ENCODE assay signal across 8 cellular contexts in genomic region chr18:49561377-49562193, GRCh38. TPM values are rescaled to one million over a fixed set of nuclear protein-coding genes. Genes with fewer than 3 reads are reported as not detected.
DNase-seq lines count a peak whose midpoint lies in the region; ATAC-seq and TF ChIP-seq lines count a peak whose summit lies in the region.

Gene LIPG (plus strand): TSS chr18:49562057. CDS start chr18:49562309, 252 bp downstream.

- H3K9me3 ChIP-seq in transverse colon: no peaks in the 10 kb centered on the region

- H3K4me1 ChIP-seq in transverse colon: peaks cover 9 to 51% (median 20%) of the 10 kb centered on the region in 4 donors

- H3K27me3 Mint-ChIP-seq in nephron progenitor cell (ENCODE audit: low read depth, poor library complexity): peaks cover 30% of the 10 kb centered on the region

- H3K4me1 Mint-ChIP-seq in nephron progenitor cell: peaks cover 53% of the 10 kb centered on the region

- H3K9me3 Mint-ChIP-seq in nephron progenitor cell: peaks cover 20% of the 10 kb centered on the region

- peaks cover 27% of the 10 kb centered on the region for H3K27me3 ChIP-seq in transverse colon

- H3K4me3 ChIP-seq in fibroblast of mammary gland (ENCODE audit: control insufficient read depth, low read depth, low read length) (peak within 1 kb of the TSS; percentile 55), transverse colon (peak within 1 kb of the TSS; percentile 16 to 50 (median 37))

- H3K4me3 Mint-ChIP-seq in nephron progenitor cell: peak within 1 kb of the TSS; percentile 92

- peak within 1 kb of the TSS; percentile 48 to 82 (median 60) for H3K27ac ChIP-seq in transverse colon

- H3K27ac Mint-ChIP-seq in nephron progenitor cell: peak within 1 kb of the TSS; percentile 68

- 6% methylated on average over 59 of the region's 59 CpGs; no CpG with 5 or more reads in 1 of the 2 donors for WGBS in transverse colon (ENCODE audit: low coverage in 1 of 2), 2 donors

- TF ChIP-seq CTCF in GM13977 (IDR thresholded peaks at IDR 0.05; ENCODE audit: extremely low read depth, insufficient read depth, missing control alignments) (no peak), fibroblast of mammary gland (conservative IDR thresholded peaks at IDR 0.05; ENCODE audit: control insufficient read depth, insufficient read depth, low read depth, low read length) (no peak), nephron progenitor cell (IDR thresholded peaks at IDR 0.05) (no peak), transverse colon (IDR thresholded peaks at IDR 0.05) (no peak)

- H3K36me3 Mint-ChIP-seq in nephron progenitor cell (ENCODE audit: low read depth): peaks cover 2% of the 10 kb centered on the region

- ATAC-seq in HG02973 (IDR thresholded peaks at IDR 0.05; ENCODE audit: unreplicated experiment): peak; percentile 77
- no peak for ATAC-seq in HG03025 (IDR thresholded peaks at IDR 0.05; ENCODE audit: low FRiP score, unreplicated experiment)

- peak; percentile 67 for DNase-seq in GM13977 (ENCODE audit: low spot score)
- peak; percentile 10 to 61 for DNase-seq in NCI-H446 (lab: John Stamatoyannopoulos, UW)
- DNase-seq in activated CD8-positive, alpha-beta memory T cell treated with anti-CD3 and anti-CD28 coated beads, Interleukin-2, amount 50 U/mL, for 48 hours: peak; percentile 71
- peak; percentile 74 for DNase-seq in fibroblast of mammary gland (ENCODE audit: low read depth)
- peak; percentile 79 for DNase-seq in nephron progenitor cell
- peak; percentile 85 for DNase-seq in transverse colon

- intact Hi-C loops in transverse colon (cut with DNase I; ENCODE audit: low total_unique reads): loop anchor here (5.0 kb wide), 1 partner anchor 296 kb away; no protein-coding TSS in a partner anchor

- in situ Hi-C loops in GM13977 (cut with MboI; ENCODE audit: low pct_unique_long_range_greater_than_20kb, low sequenced_read_pairs, unreplicated experiment): no loop called here
- in situ Hi-C loops in transverse colon (cut with MboI; ENCODE audit: low pct_ligation_motif_present in 1 of 4, low pct_unique_long_range_greater_than_20kb in 1 of 4, low sequenced_read_pairs in 3 of 4): loop anchor here (25.0 kb wide), 2 partner anchors 176 to 201 kb away; no protein-coding TSS in a partner anchor

- H3K36me3 ChIP-seq in transverse colon: no peaks in the 10 kb centered on the region

- TF ChIP-seq POLR2A in transverse colon (IDR thresholded peaks at IDR 0.05): peak; percentile 85

- no peak for TF ChIP-seq EP300 in transverse colon (IDR thresholded peaks at IDR 0.05; ENCODE audit: low read depth)

RNA-seq across cellular contexts. Expression of gene LIPG, which starts in this region (rescaled TPM):
- total RNA-seq in transverse colon: 10 to 100 TPM in 1 of 4 donors, 1 to 10 TPM in 3; 4.9 to 11.5 (median 6.9) TPM
